20 cellular contexts compared by ENCODE assay signal in genomic region chr10:117680611-117681010, GRCh38.
DNase-seq lines count a peak whose midpoint lies in the region; ATAC-seq, FAIRE-seq and TF ChIP-seq lines count a peak whose summit lies in the region.
"Had no signal": no experiment of that assay in that cellular context is flagged by ENCODE, and none has a peak within 500 bp of the region (broad histone marks: within the 10 kb centered on the region; RNA-seq: fewer than 3 reads in every experiment).

No MANE protein-coding gene starts in this region.

- H3K9me3 ChIP-seq in astrocyte (ENCODE audit: insufficient read depth, low read depth, low read length) = no peaks in the 10 kb centered on the region
- H3K9me3 ChIP-seq in ovary = no peaks in the 10 kb centered on the region
- no peaks in the 10 kb centered on the region for H3K9me3 ChIP-seq in osteoblast (ENCODE audit: low read depth, low read length)
- H3K9me3 ChIP-seq: BE2C, HAP-1 had no signal

- TF ChIP-seq POLR2A in ovary (IDR thresholded peaks at IDR 0.05) = no peak

- H3K27ac Mint-ChIP-seq in astrocyte (ENCODE audit: unreplicated experiment) (no peak overlapping the region), nephron (peak overlapping the region; percentile 50 to 87 (median 58))
- H3K27ac Mint-ChIP-seq: CD4-positive, CD25-positive, alpha-beta regulatory T cell; CD8-positive, alpha-beta memory T cell had no signal

- 82 to 86% (median 86%) methylated on average over 2 of the region's 2 CpGs for WGBS in ovary, 3 donors

- DNase-seq in ACHN (peak; percentile 31), astrocyte (ENCODE audit: low read depth) (no peak), kidney glomerular epithelial cell (lab: John Stamatoyannopoulos, UW) (peak; percentile 92), ovary (no peak), ecto neural progenitor cell (ENCODE audit: low spot score) (no peak), osteoblast (ENCODE audit: insufficient read length, low spot score, missing footprints) (no peak)
- DNase-seq: BE2C; C1 segment of cervical spinal cord; CD4-positive, CD25-positive, alpha-beta regulatory T cell; CD8-positive, alpha-beta memory T cell; COR-L47; DMS53; DND-41; EL; GM23248 had no signal

- H3K4me3 Mint-ChIP-seq in astrocyte (ENCODE audit: unreplicated experiment) (no peak overlapping the region), nephron (no peak overlapping the region)
- H3K4me3 Mint-ChIP-seq: CD4-positive, CD25-positive, alpha-beta regulatory T cell; CD8-positive, alpha-beta memory T cell had no signal

- H4K20me1 ChIP-seq in astrocyte (ENCODE audit: insufficient read depth, low read length) (no peaks in the 10 kb centered on the region), osteoblast (ENCODE audit: insufficient read depth, low read length) (no peaks in the 10 kb centered on the region)

- H3K4me1 ChIP-seq in astrocyte (ENCODE audit: insufficient read depth, low read length) (no peaks in the 10 kb centered on the region), ovary (ENCODE audit: insufficient read depth) (no peaks in the 10 kb centered on the region), osteoblast (ENCODE audit: insufficient read depth, low read length) (no peaks in the 10 kb centered on the region)
- H3K4me1 ChIP-seq: BE2C, HAP-1 had no signal

- H3K36me3 Mint-ChIP-seq in astrocyte (ENCODE audit: low read depth, unreplicated experiment) (no peaks in the 10 kb centered on the region), nephron (ENCODE audit: low read depth) (no peaks in the 10 kb centered on the region)
- H3K36me3 Mint-ChIP-seq: CD4-positive, CD25-positive, alpha-beta regulatory T cell; CD8-positive, alpha-beta memory T cell had no signal

- no peak overlapping the region for H3K4me3 ChIP-seq in astrocyte (ENCODE audit: insufficient read depth, low read depth, low read length)
- no peak overlapping the region for H3K4me3 ChIP-seq in ovary
- no peak overlapping the region for H3K4me3 ChIP-seq in osteoblast (ENCODE audit: insufficient read depth, low read length)
- H3K4me3 ChIP-seq: GM12878, GM23248, HAP-1 had no signal

- FAIRE-seq in astrocyte (lab: Jason Lieb, UNC) = peak; percentile 45
- FAIRE-seq: GM12878, GM19239 had no signal

- intact Hi-C loops in ovary (cut with DNase I) = no loop called here

- no peak for ATAC-seq in GM19395 (IDR thresholded peaks at IDR 0.05; ENCODE audit: unreplicated experiment)
- ATAC-seq: GM12878 had no signal

- no peaks in the 10 kb centered on the region for H3K9me3 Mint-ChIP-seq in astrocyte (ENCODE audit: unreplicated experiment)
- no peaks in the 10 kb centered on the region for H3K9me3 Mint-ChIP-seq in nephron

- TF ChIP-seq CTCF in astrocyte (IDR thresholded peaks at IDR 0.05; ENCODE audit: insufficient read depth, low read depth, low read length) (no peak), nephron (IDR thresholded peaks at IDR 0.05; ENCODE audit: unreplicated experiment in 3 of 3) (no peak), ovary (IDR thresholded peaks at IDR 0.05) (no peak), osteoblast (IDR thresholded peaks at IDR 0.05; ENCODE audit: extremely low read depth, low read depth, low read length) (no peak)

- H3K27me3 Mint-ChIP-seq in astrocyte (ENCODE audit: low read depth, unreplicated experiment) (peaks cover 28% of the 10 kb centered on the region), nephron (ENCODE audit: low read depth) (peaks cover 14% of the 10 kb centered on the region)
- H3K27me3 Mint-ChIP-seq: CD4-positive, CD25-positive, alpha-beta regulatory T cell had no signal

- peaks cover 10% of the 10 kb centered on the region for H3K4me1 Mint-ChIP-seq in astrocyte (ENCODE audit: low read depth, unreplicated experiment)
- H3K4me1 Mint-ChIP-seq in nephron = peaks cover 22% of the 10 kb centered on the region
- H3K4me1 Mint-ChIP-seq: CD4-positive, CD25-positive, alpha-beta regulatory T cell; CD8-positive, alpha-beta memory T cell had no signal

- H3K27me3 ChIP-seq in astrocyte (ENCODE audit: insufficient read depth, low read length) (no peaks in the 10 kb centered on the region), ovary (no peaks in the 10 kb centered on the region), osteoblast (ENCODE audit: insufficient read depth, low read length) (no peaks in the 10 kb centered on the region)
- H3K27me3 ChIP-seq: BE2C had no signal

- in situ Hi-C loops in ACHN (cut with HindIII; ENCODE audit: low pct_ligation_motif_present, low pct_unique_long_range_greater_than_20kb, low sequenced_read_pairs) = no loop called here

- H3K36me3 ChIP-seq in astrocyte (ENCODE audit: insufficient read depth, low read length) = no peaks in the 10 kb centered on the region
- H3K36me3 ChIP-seq in ovary = no peaks in the 10 kb centered on the region
- H3K36me3 ChIP-seq in osteoblast (ENCODE audit: insufficient read depth, low read length) = no peaks in the 10 kb centered on the region
- H3K36me3 ChIP-seq: BE2C, HAP-1 had no signal

- no peak overlapping the region for H3K9ac ChIP-seq in astrocyte (ENCODE audit: low read length)
- H3K9ac ChIP-seq: GM23248 had no signal

- H3K4me2 ChIP-seq in astrocyte (ENCODE audit: low read length) = no peak overlapping the region
- no peak overlapping the region for H3K4me2 ChIP-seq in osteoblast (ENCODE audit: insufficient read depth, low read length)

- no peak for TF ChIP-seq EP300 in ovary (IDR thresholded peaks at IDR 0.05)

- H3K79me2 ChIP-seq in astrocyte (ENCODE audit: insufficient read depth, low read length) (no peaks in the 10 kb centered on the region), osteoblast (ENCODE audit: insufficient read depth, low read length) (no peaks in the 10 kb centered on the region)

- H2AFZ ChIP-seq in astrocyte (ENCODE audit: low read depth, low read length) = no peak overlapping the region
- H2AFZ ChIP-seq in osteoblast (ENCODE audit: low read length) = no peak overlapping the region
- H2AFZ ChIP-seq: GM23248 had no signal

- H3K27ac ChIP-seq in astrocyte (ENCODE audit: low read depth, low read length) (no peak overlapping the region), ovary (no peak overlapping the region), osteoblast (ENCODE audit: low read depth, low read length) (no peak overlapping the region)
- H3K27ac ChIP-seq: GM23248 had no signal

Comparison
In these comparisons a context has a peak if more than half of its experiments do, and no peak if none do; other contexts are left out.
1. DNase-seq: peak in ACHN (single experiment) and kidney glomerular epithelial cell (single experiment); none in astrocyte (single experiment), ovary (0 of 5), ecto neural progenitor cell (single experiment) and osteoblast (single experiment).